Comparison of ENCODE assay signal across 8 cellular contexts in the genomic region with DNA sequence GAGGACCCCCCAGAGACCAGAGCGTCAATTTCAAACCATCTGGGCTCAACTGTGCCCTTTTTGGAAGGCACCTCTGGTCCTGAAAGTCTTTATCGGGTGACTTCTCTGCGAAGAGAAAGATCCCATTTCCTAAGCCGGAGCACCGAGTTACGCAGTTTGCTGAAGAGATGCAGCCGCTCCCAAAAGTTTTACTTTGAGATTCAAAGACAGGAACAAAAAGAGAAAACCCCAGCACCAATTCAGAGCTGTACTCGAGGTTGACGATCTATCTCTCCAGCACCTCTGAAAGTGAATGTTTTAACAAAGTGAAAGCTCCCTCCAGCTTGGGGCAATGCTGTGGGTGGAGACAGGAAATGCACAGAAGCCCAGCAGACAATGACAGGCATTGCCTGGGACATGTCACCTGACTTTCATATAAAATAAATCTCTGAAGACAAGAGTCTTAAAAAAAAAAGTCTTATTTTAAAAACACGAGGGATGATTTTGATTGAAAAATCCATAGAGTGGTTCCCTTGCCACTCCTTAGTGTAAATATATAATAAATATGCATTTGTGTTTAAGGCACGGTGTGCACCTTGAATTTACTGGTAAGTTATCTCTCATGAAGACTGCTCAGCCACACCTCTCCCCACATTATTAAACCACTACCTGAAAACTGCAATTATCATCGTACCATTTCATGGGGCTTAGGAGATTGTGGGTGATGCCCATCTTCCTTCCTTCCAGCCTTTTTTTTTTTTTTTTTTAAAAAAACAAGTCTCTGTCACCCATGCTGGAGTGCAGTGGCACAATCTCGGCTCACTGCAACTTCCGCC.
A peak's percentile ranks its signal among the peaks of the same experiment; 100 is the strongest.
DNase-seq lines count a peak whose midpoint lies in the region; ATAC-seq and TF ChIP-seq lines count a peak whose summit lies in the region.

No MANE protein-coding gene starts in this region.

- DNase-seq in A172 (ENCODE audit: low spot score), result peak; percentile 74
- DNase-seq in GM19240 (ENCODE audit: insufficient read length, low spot score), result peak; percentile 17
- DNase-seq in activated B cell treated with CpG ODN at 0.5 μM for 24 hours, result no peak
- DNase-seq in left lung, result peak in 1 of 2 donors; percentile 45
- DNase-seq in stimulated activated CD4-positive, alpha-beta T cell treated with anti-CD3 and anti-CD28 coated beads, TNF-alpha, amount 100 ng/mL, for 48 hours (ENCODE audit: low read depth in 3 of 3), result peak; percentile 35 to 63 (median 36)
- no peak for DNase-seq in NCI-H128 (lab: John Stamatoyannopoulos, UW; ENCODE audit: unreplicated experiment)

- H3K27me3 Mint-ChIP-seq in activated B cell treated with CpG ODN at 0.5 μM for 24 hours, result no peaks in the 10 kb centered on the region

- H3K9me3 ChIP-seq in left lung, result no peaks in the 10 kb centered on the region

- H3K27ac ChIP-seq in cingulate gyrus (ENCODE audit: low read depth, low read length) (peak overlapping the region; percentile 90), left lung (peak overlapping the region; percentile 86 to 90)

- H3K27me3 ChIP-seq in left lung, result no peaks in the 10 kb centered on the region

- peak overlapping the region; percentile 81 for H3K4me3 Mint-ChIP-seq in activated B cell treated with CpG ODN at 0.5 μM for 24 hours

- H3K9me3 Mint-ChIP-seq in activated B cell treated with CpG ODN at 0.5 μM for 24 hours, result no peaks in the 10 kb centered on the region

- CTCF ChIA-PET in activated B cell treated with CpG ODN at 0.5 μM for 24 hours (lab: Charles Lee), result no interaction called here

- H3K4me3 ChIP-seq in left lung, result peak overlapping the region; percentile 16 to 27

- H3K27ac Mint-ChIP-seq in activated B cell treated with CpG ODN at 0.5 μM for 24 hours, result peak overlapping the region; percentile 90

- TF ChIP-seq CTCF in activated B cell treated with CpG ODN at 0.5 μM for 24 hours (IDR thresholded peaks at IDR 0.05), result no peak
- no peak for TF ChIP-seq CTCF in left lung (IDR thresholded peaks at IDR 0.05)

- peaks cover 67% of the 10 kb centered on the region for H3K4me1 Mint-ChIP-seq in activated B cell treated with CpG ODN at 0.5 μM for 24 hours

- intact Hi-C loops in activated B cell treated with CpG ODN at 0.5 μM for 24 hours (cut with micrococcal nuclease) (loop anchor here (2.0 to 10.0 kb wide), 3 partner anchors 78 to 282 kb away; no protein-coding TSS in a partner anchor), left lung (cut with DNase I) (no loop called here)

- POLR2A ChIA-PET in activated B cell treated with CpG ODN at 0.5 μM for 24 hours (lab: Charles Lee), result interaction anchor here (0.7 to 3.3 kb wide), 21 partner anchors 9 to 162 kb away, joined by 3 to 24 read pairs (median 5); a partner anchor contains a TSS

- H3K36me3 ChIP-seq in left lung, result peaks cover 0 to 7% of the 10 kb centered on the region in 2 donors

- peak; percentile 70 for ATAC-seq in HG03571 (IDR thresholded peaks at IDR 0.05; ENCODE audit: unreplicated experiment)
- ATAC-seq in activated B cell treated with CpG ODN at 0.5 μM for 24 hours (ENCODE audit: low read depth), result peak; percentile 94
- peak; percentile 89 for ATAC-seq in left lung

- H3K36me3 Mint-ChIP-seq in activated B cell treated with CpG ODN at 0.5 μM for 24 hours (ENCODE audit: low read depth), result peaks cover 86% of the 10 kb centered on the region

- peaks cover 7 to 52% of the 10 kb centered on the region in 2 donors for H3K4me1 ChIP-seq in left lung

Comparison
In these comparisons a context has a peak if more than half of its experiments do, and no peak if none do; other contexts are left out.
1. DNase-seq: peak in A172 (single experiment), GM19240 (single experiment) and stimulated activated CD4-positive, alpha-beta T cell treated with anti-CD3 and anti-CD28 coated beads, TNF-alpha, amount 100 ng/mL, for 48 hours (3 of 3); none in activated B cell treated with CpG ODN at 0.5 μM for 24 hours (single experiment) and NCI-H128 (single experiment).
2. Peak in every context shown above with its lines, with median percentiles within 50 percentile points of each other: ATAC-seq.